In the genomic region with DNA sequence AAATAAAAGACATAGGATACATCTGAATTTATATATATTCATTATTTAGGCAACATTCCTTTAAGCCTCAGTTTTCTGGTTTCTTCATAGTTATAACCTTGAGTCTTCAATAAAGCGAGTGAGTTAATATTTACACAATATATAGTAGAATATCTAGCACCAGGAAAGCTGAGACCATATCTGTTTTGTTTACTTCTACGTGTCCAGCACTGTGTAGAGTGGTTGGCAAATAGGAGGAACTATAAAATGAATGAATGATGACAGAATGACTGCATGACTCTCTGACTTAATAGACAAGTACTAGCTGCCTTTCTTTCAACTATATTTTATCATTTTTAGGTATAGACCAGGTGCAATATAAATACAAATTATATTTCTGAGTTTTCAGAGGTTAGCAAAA, we compare ENCODE assay signal across 25 cellular contexts.
"Had no signal": no experiment of that assay in that cellular context is flagged by ENCODE, and none has a peak within 500 bp of the region (broad histone marks: within the 10 kb centered on the region; RNA-seq: fewer than 3 reads in every experiment).

No MANE protein-coding gene starts in this region.

- H3K4me3 ChIP-seq: left lung, lower lobe of right lung, ovary, skin epidermis, stomach, testis, thyroid gland, transverse colon, upper lobe of left lung, vagina had no signal

- H3K9me3 ChIP-seq: lower lobe of right lung, ovary, stomach, testis, thyroid gland, transverse colon, upper lobe of left lung, vagina had no signal

- H3K27ac ChIP-seq: left lung, lower lobe of right lung, ovary, skin epidermis, stomach, testis, thyroid gland, transverse colon, upper lobe of left lung, vagina had no signal

- H3K4me1 ChIP-seq: left lung, lower lobe of right lung, testis, thyroid gland, transverse colon, upper lobe of left lung, vagina had no signal

- DNase-seq: hypothalamus; immature natural killer cell; kidney; left colon; left lung; lower lobe of right lung; mammary epithelial cell; mesenchymal stem cell; naive thymus-derived CD8-positive, alpha-beta T cell; occipital lobe; ovary; right cardiac atrium; stimulated activated CD4-positive, alpha-beta T cell treated with anti-CD3 and anti-CD28 coated beads, Interleukin-12 subunit alpha, Interleukin-12 subunit beta, amount 100 ng/mL, for 4 hours; stimulated activated CD4-positive, alpha-beta T cell treated with anti-CD3 and anti-CD28 coated beads, Interleukin-15, amount 100 ng/mL, for 24 hours; stimulated activated CD4-positive, alpha-beta T cell treated with anti-CD3 and anti-CD28 coated beads, Interleukin-2, amount 100 ng/mL, for 24 hours; stimulated activated CD4-positive, alpha-beta T cell treated with anti-CD3 and anti-CD28 coated beads, Interleukin-4, amount 100 ng/mL, for 1 hour; stimulated activated naive B cell treated with anti-CD40 and anti-IgM and Interleukin-4, amounts not matched to agents 10 μg/mL and 1 μg/mL and 100 μg/mL, for 72 hours; stimulated activated naive CD8-positive, alpha-beta T cell treated with anti-CD3 and anti-CD28 coated beads, Interleukin-15, Interleukin-2, amounts not matched to agents 100 U/mL and 50 U/mL, for 24 hours; stomach; testis; thyroid gland; transverse colon had no signal

- H3K27me3 ChIP-seq: left lung, ovary, stomach, testis, thyroid gland, transverse colon, upper lobe of left lung, vagina had no signal

- H3K36me3 ChIP-seq: left lung, lower lobe of right lung, ovary, stomach, thyroid gland, transverse colon, upper lobe of left lung, vagina had no signal
